ENCODE assay signal across 16 cellular contexts in the genomic region with DNA sequence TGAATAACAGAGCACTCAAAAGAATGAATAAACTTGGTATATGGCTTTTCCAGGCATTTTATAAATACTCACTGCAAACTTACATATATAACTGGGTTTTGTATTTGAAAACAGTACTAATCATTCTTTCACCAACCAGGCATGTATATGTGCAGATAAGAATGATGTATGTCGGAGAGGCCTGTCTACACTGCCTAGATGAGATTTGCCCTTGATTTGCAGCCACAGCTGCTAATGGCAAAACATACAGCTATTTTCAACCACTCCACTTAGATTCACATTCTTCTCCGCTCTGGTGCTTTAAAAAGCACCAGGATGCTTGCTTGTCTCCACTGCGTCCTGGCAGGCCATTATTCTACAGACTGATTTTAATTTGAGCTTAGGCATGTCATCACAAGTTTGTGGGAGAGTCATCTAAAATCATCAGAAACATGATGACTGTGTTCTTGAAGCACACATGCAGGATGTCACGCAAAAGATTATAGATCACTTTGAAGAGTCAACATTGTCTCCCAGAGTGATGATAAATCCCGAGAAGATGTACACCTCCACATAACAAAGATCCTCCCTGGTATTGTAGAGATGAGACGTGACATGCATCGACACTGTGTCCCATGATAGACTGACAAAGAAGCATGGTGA.
"Had no signal": no experiment of that assay in that cellular context is flagged by ENCODE, and none has a peak within 500 bp of the region (broad histone marks: within the 10 kb centered on the region; RNA-seq: fewer than 3 reads in every experiment).

No MANE protein-coding gene starts in this region.

- ATAC-seq: gastroesophageal sphincter; left lobe of liver; mucosa of descending colon; naive thymus-derived CD8-positive, alpha-beta T cell; psoas muscle; right lobe of liver had no signal

- H3K4me3 ChIP-seq: gastroesophageal sphincter, hepatocyte, mucosa of descending colon, psoas muscle, right lobe of liver, skin epidermis, stomach had no signal

- DNase-seq: glutamatergic neuron; mucosa of descending colon; naive thymus-derived CD8-positive, alpha-beta T cell; psoas muscle; retina; right lobe of liver; stimulated activated CD4-positive, alpha-beta T cell treated with anti-CD3 and anti-CD28 coated beads, Interleukin-12 subunit alpha, Interleukin-12 subunit beta, amount 100 ng/mL, for 4 hours; stimulated activated naive CD4-positive, alpha-beta T cell; stomach; substantia nigra; trophoblast cell had no signal

- H3K9me3 ChIP-seq: gastroesophageal sphincter, mucosa of descending colon, neutrophil, psoas muscle, right lobe of liver, stomach had no signal

- H3K27ac ChIP-seq: gastroesophageal sphincter, hepatocyte, neutrophil, psoas muscle, right lobe of liver, stomach had no signal

- H3K4me1 ChIP-seq: gastroesophageal sphincter, psoas muscle, right lobe of liver, stomach had no signal

- H3K36me3 ChIP-seq: gastroesophageal sphincter, neutrophil, right lobe of liver, stomach had no signal

- H3K27me3 ChIP-seq: gastroesophageal sphincter, hepatocyte, neutrophil, right lobe of liver, stomach had no signal
